ENCODE assay signal across 8 cellular contexts in genomic region chr22:37546436-37547248, GRCh38. TPM values are rescaled to one million over a fixed set of nuclear protein-coding genes. Genes with fewer than 3 reads are reported as not detected.
DNase-seq lines count a peak whose midpoint lies in the region; ATAC-seq and TF ChIP-seq lines count a peak whose summit lies in the region.

No MANE protein-coding gene starts in this region.

- H3K27me3 ChIP-seq in right cardiac atrium (ENCODE audit: control insufficient read depth, insufficient read depth) (no peaks in the 10 kb centered on the region), prostate gland (replicated peaks; ENCODE audit: insufficient read depth) (no peaks in the 10 kb centered on the region)

- no peaks in the 10 kb centered on the region for H3K36me3 ChIP-seq in prostate gland

- ATAC-seq in right cardiac atrium: peak; percentile 66 to 73

- DNase-seq in ELF-1 (ENCODE audit: low read depth, low spot score) (peak; percentile 82), astrocyte of the spinal cord (ENCODE audit: low read depth, low spot score) (peak; percentile 87), right cardiac atrium (peak; percentile 73 to 91 (median 90)), prostate gland (ENCODE audit: low spot score) (peak; percentile 26), DMS153 treated with DMSO at 0.1 percent for 48 hours (lab: John Stamatoyannopoulos, UW; ENCODE audit: unreplicated experiment) (no peak), NCI-H69 (lab: John Stamatoyannopoulos, UW) (no peak), OCI-M2 (lab: John Stamatoyannopoulos, UW; ENCODE audit: unreplicated experiment) (no peak)
- DNase-seq in central memory CD4-positive, alpha-beta T cell: no peak

- H3K4me3 ChIP-seq in astrocyte of the spinal cord (ENCODE audit: low read depth, low read length) (no peak overlapping the region), right cardiac atrium (ENCODE audit: low read length) (no peak overlapping the region), prostate gland (no peak overlapping the region)

- TF ChIP-seq POLR2A in prostate gland (IDR thresholded peaks at IDR 0.05): no peak

- peaks cover 7% of the 10 kb centered on the region for H3K4me1 ChIP-seq in right cardiac atrium (ENCODE audit: control insufficient read depth, insufficient read depth, low read length)
- H3K4me1 ChIP-seq in prostate gland (replicated peaks): peaks cover 7% of the 10 kb centered on the region

- in situ Hi-C loops in astrocyte of the spinal cord (cut with HindIII; ENCODE audit: low sequenced_read_pairs): no loop called here

- H3K27ac ChIP-seq in right cardiac atrium (ENCODE audit: low read length) (peak overlapping the region; percentile 91), prostate gland (peak overlapping the region; percentile 73 to 77)

- intact Hi-C loops in right cardiac atrium (cut with DNase I) (loop anchor here in 1 of 4 donors (10.0 kb wide), 1 partner anchor 48 kb away; no protein-coding TSS in a partner anchor), prostate gland (cut with DNase I) (no loop called here)

- TF ChIP-seq CTCF in astrocyte of the spinal cord (IDR thresholded peaks at IDR 0.05; ENCODE audit: low read depth, low read length) (no peak), prostate gland (IDR thresholded peaks at IDR 0.05) (no peak)

- H3K9me3 ChIP-seq in right cardiac atrium (ENCODE audit: control insufficient read depth, low read length): no peaks in the 10 kb centered on the region
- no peaks in the 10 kb centered on the region for H3K9me3 ChIP-seq in prostate gland

- 30% methylated on average over 21 of the region's 21 CpGs for WGBS in right cardiac atrium
- WGBS in prostate gland: 32% methylated on average over 21 of the region's 21 CpGs

RNA-seq across cellular contexts. Expression of gene CDC42EP1, which starts 13.6 kb away (rescaled TPM):
- total RNA-seq in right cardiac atrium (10 to 100 TPM; 19.7 to 31.3 (median 21.7) TPM), prostate gland (10 to 100 TPM; 28.6 to 97.0 TPM)
- 20.7 TPM for polyA plus RNA-seq in right cardiac atrium

RNA-seq across cellular contexts. Expression of gene CARD10, which starts 27.4 kb away (rescaled TPM):
- total RNA-seq in right cardiac atrium (10 to 100 TPM in 2 of 4 donors, 1 to 10 TPM in 2; 6.6 to 11.4 (median 9.6) TPM), prostate gland (10 to 100 TPM; 14.2 to 70.7 TPM)
- 8.3 TPM for polyA plus RNA-seq in right cardiac atrium

RNA-seq across cellular contexts. Expression of gene LGALS2, which starts 33.2 kb away (rescaled TPM):
- total RNA-seq in right cardiac atrium: under 1 TPM in 1 of 4 donors, not detected in 3; 0.44 TPM
- not detected for polyA plus RNA-seq in right cardiac atrium
- total RNA-seq in prostate gland: not detected

Comparison
In these comparisons a context has a peak if more than half of its experiments do, and no peak if none do; other contexts are left out.
1. DNase-seq: peak in ELF-1 (single experiment), astrocyte of the spinal cord (single experiment), right cardiac atrium (3 of 3) and prostate gland (single experiment); none in DMS153 treated with DMSO at 0.1 percent for 48 hours (single experiment), central memory CD4-positive, alpha-beta T cell (single experiment), NCI-H69 (single experiment) and OCI-M2 (single experiment).